ENCODE assay signal across 1 cellular context in the genomic region with DNA sequence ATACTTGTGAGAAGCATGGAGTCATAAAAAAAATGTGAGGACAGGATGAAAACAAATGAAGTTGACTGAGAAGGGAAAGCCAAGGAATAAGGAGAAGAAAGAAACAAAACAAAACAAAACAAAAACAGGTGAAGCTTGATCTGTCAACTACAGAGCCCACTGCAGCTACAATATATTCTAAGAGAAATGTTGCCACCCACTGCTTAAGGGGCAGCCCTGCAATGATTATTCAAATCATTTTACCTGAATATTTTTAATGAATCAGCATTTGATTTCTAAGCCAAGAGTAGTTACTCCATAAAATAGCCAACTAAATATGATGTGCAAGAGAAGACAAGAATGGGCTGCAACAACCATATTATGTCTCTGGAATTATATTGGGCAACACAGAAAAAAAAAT.
TF ChIP-seq lines count a peak whose summit lies in the region.

No MANE protein-coding gene starts in this region.

TF ChIP-seq in GM23338, 12 proteins besides CTCF, POLR2A, EP300 and RAD21 (continued from another document):
- TF ChIP-seq, protein P1, sequence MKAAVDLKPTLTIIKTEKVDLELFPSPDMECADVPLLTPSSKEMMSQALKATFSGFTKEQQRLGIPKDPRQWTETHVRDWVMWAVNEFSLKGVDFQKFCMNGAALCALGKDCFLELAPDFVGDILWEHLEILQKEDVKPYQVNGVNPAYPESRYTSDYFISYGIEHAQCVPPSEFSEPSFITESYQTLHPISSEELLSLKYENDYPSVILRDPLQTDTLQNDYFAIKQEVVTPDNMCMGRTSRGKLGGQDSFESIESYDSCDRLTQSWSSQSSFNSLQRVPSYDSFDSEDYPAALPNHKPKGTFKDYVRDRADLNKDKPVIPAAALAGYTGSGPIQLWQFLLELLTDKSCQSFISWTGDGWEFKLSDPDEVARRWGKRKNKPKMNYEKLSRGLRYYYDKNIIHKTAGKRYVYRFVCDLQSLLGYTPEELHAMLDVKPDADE (IDR thresholded peaks at IDR 0.05), result no peak
